ENCODE assay signal across 2 cellular contexts in the genomic region with DNA sequence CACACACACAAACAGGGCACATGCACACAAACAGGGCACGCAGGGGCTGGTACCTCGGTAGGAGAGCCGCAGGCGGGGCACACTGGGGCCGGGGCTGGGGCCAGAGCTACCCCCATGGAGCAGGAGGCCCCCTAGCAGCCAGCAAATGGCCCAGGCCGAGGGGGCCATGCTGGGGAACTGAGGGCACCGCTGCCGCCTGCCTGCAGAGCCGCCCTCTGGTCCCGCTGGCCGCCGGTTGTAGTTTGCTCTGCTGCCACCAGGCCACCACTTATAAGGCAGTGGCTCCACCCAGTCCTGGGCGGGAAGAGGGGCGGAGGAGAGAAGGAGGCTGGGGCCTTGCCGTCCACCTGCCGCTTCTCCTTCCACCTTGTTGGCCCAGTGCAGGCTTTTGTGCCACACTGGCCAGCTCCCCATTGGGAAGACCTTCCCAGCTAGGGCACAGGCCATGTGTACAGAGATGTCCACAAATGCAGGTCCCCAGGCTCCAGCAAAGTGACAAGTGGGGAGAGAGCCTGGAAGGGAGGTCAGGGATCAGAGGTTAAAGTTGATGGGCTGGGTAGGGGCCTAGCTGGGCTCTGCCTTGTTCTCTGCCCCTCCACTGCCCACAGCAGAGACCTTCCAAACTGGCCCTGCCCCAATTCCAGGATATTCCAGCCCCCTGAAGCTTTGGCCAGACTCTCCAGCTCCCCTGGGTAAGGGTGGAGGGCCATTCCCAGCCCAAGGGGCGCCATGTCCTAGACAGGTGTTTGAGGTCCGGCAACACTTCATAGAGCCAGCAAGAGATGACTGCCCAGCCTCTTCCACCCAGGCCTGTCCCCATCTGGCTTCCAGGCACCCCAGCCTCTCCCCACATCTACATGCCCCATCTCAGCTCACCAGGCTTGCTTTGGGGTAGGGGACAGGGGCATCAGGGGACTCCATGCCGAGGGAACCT.
TF ChIP-seq lines count a peak whose summit lies in the region.

Gene SEMA3G (minus strand): TSS at position 244 of the 934 bp plus-strand sequence. CDS start 76 bp downstream, at position 168.

TF ChIP-seq in HEK293, 187 proteins besides CTCF, POLR2A, EP300 and RAD21 (continues in another document):
- TF ChIP-seq ZNF513 (tag by site-specific recombination; IDR thresholded peaks at IDR 0.05): no peak
- no peak for TF ChIP-seq REST (tag by site-specific recombination; IDR thresholded peaks at IDR 0.05)
- TF ChIP-seq ZNF654 (tag by site-specific recombination; IDR thresholded peaks at IDR 0.05; ENCODE audit: low read depth): no peak
- TF ChIP-seq HOXC10 (CRISPR knock-in tag; IDR thresholded peaks at IDR 0.05): no peak
- TF ChIP-seq ZNF19 (tag by site-specific recombination; IDR thresholded peaks at IDR 0.05; ENCODE audit: low read depth): no peak
- TF ChIP-seq ZNF366 (tag by site-specific recombination; conservative IDR thresholded peaks at IDR 0.05): peak; percentile 55
- peak; percentile 45; the same call in 1 of the 2 replicates for TF ChIP-seq SCRT1 (tag by site-specific recombination; IDR thresholded peaks at IDR 0.05; ENCODE audit: borderline replicate concordance)
- TF ChIP-seq ZNF223 (tag by site-specific recombination; IDR thresholded peaks at IDR 0.05): no peak
- TF ChIP-seq PRDM10 (tag by site-specific recombination; IDR thresholded peaks at IDR 0.05): peak; percentile 50
- TF ChIP-seq ZNF626 (tag by site-specific recombination; IDR thresholded peaks at IDR 0.05): no peak
- TF ChIP-seq ZIC2 (tag by site-specific recombination; IDR thresholded peaks at IDR 0.05): peak; percentile 88
- no peak for TF ChIP-seq ZBTB1 (tag by site-specific recombination; IDR thresholded peaks at IDR 0.05)
- TF ChIP-seq SCRT2 (tag by site-specific recombination; IDR thresholded peaks at IDR 0.05): peak; percentile 54
- TF ChIP-seq ZNF133 (tag by site-specific recombination; IDR thresholded peaks at IDR 0.05): peak; percentile 47; the same call in 1 of the 2 replicates
- peak; percentile 50 for TF ChIP-seq SP2 (tag by site-specific recombination; IDR thresholded peaks at IDR 0.05)
- TF ChIP-seq ZBTB8A (tag by site-specific recombination; IDR thresholded peaks at IDR 0.05): peak; percentile 62
- TF ChIP-seq GLIS2 (tag by site-specific recombination; IDR thresholded peaks at IDR 0.05): peak; percentile 35; the same call in 1 of the 2 replicates
- peak; percentile 63 for TF ChIP-seq GLIS1 (tag by site-specific recombination; IDR thresholded peaks at IDR 0.05)
- TF ChIP-seq ZNF791 (tag by site-specific recombination; IDR thresholded peaks at IDR 0.05): no peak
- TF ChIP-seq ZNF302 (tag by site-specific recombination; IDR thresholded peaks at IDR 0.05; ENCODE audit: low read depth): no peak
- TF ChIP-seq MEIS1 (CRISPR knock-in tag; IDR thresholded peaks at IDR 0.05; ENCODE audit: borderline replicate concordance): no peak

TF ChIP-seq in HepG2, 621 proteins besides CTCF, POLR2A, EP300 and RAD21 (continued from another document and continues in another):
- TF ChIP-seq, protein P1, sequence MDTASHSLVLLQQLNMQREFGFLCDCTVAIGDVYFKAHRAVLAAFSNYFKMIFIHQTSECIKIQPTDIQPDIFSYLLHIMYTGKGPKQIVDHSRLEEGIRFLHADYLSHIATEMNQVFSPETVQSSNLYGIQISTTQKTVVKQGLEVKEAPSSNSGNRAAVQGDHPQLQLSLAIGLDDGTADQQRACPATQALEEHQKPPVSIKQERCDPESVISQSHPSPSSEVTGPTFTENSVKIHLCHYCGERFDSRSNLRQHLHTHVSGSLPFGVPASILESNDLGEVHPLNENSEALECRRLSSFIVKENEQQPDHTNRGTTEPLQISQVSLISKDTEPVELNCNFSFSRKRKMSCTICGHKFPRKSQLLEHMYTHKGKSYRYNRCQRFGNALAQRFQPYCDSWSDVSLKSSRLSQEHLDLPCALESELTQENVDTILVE (CRISPR knock-in tag; IDR thresholded peaks at IDR 0.05): peak; percentile 48; the same call in 1 of the 2 replicates
- TF ChIP-seq ZNF292 (CRISPR knock-in tag; IDR thresholded peaks at IDR 0.05; ENCODE audit: borderline replicate concordance, low read depth) (peak; percentile 32; the same call in 1 of the 2 replicates), ZFY (CRISPR knock-in tag; IDR thresholded peaks at IDR 0.05) (peak; percentile 66), ZNF260 (CRISPR knock-in tag; IDR thresholded peaks at IDR 0.05; ENCODE audit: borderline replicate concordance, low read depth) (no peak), SOX13 (IDR thresholded peaks at IDR 0.05) (no peak), SOX13 (CRISPR knock-in tag; conservative IDR thresholded peaks at IDR 0.05 in 1 of 2, IDR thresholded peaks at IDR 0.05 in 1 of 2) (peak in 1 of 2 experiments; percentile 61; a peak in 2 of 4 replicates), ZNF331 (CRISPR knock-in tag; IDR thresholded peaks at IDR 0.05) (peak; percentile 70; the same call in 1 of the 2 replicates), ELF1 (CRISPR knock-in tag; IDR thresholded peaks at IDR 0.05) (no peak), ZNF432 (CRISPR knock-in tag; IDR thresholded peaks at IDR 0.05; ENCODE audit: borderline replicate concordance) (no peak), PBX2 (CRISPR knock-in tag; IDR thresholded peaks at IDR 0.05) (no peak), HNF4A (CRISPR knock-in tag; IDR thresholded peaks at IDR 0.05) (0 out of 2 replicates have a peak, but pooled peaks have one; percentile 9), BCL6 (CRISPR knock-in tag; IDR thresholded peaks at IDR 0.05) (peak; percentile 36; the same call in 1 of the 2 replicates), REST (IDR thresholded peaks at IDR 0.05; ENCODE audit: borderline replicate concordance in 1 of 2, low read depth in 1 of 2, low read length in 2 of 2) (peak in 1 of 2 experiments; percentile 48; a peak in 1 of 4 replicates), ZNF746 (CRISPR knock-in tag; IDR thresholded peaks at IDR 0.05) (peak; percentile 69; the same call in 1 of the 2 replicates), SOX5 (CRISPR knock-in tag; IDR thresholded peaks at IDR 0.05; ENCODE audit: borderline replicate concordance) (peak; percentile 58; the same call in 1 of the 2 replicates), CCAR2 (optimal IDR thresholded peaks at IDR 0.05; ENCODE audit: low read depth, low read length) (no peak), ZNF687 (CRISPR knock-in tag; IDR thresholded peaks at IDR 0.05) (peak; percentile 93), ZMYM3 (CRISPR knock-in tag; IDR thresholded peaks at IDR 0.05) (peak; percentile 56), ZNF501 (CRISPR knock-in tag; IDR thresholded peaks at IDR 0.05) (peak; percentile 45; the same call in 1 of the 2 replicates), SMC3 (IDR thresholded peaks at IDR 0.05; ENCODE audit: low read length) (no peak), ZNF619 (CRISPR knock-in tag; IDR thresholded peaks at IDR 0.05) (0 out of 2 replicates have a peak, but pooled peaks have one; percentile 17), HES4 (CRISPR knock-in tag; IDR thresholded peaks at IDR 0.05; ENCODE audit: borderline replicate concordance) (0 out of 2 replicates have a peak, but pooled peaks have one; percentile 23), PAXIP1 (CRISPR knock-in tag; conservative IDR thresholded peaks at IDR 0.05) (peak; percentile 61), XBP1 (CRISPR knock-in tag; IDR thresholded peaks at IDR 0.05) (no peak), MED13 (CRISPR knock-in tag; IDR thresholded peaks at IDR 0.05) (no peak), ZNF564 (CRISPR knock-in tag; IDR thresholded peaks at IDR 0.05) (no peak), ETV5 (CRISPR knock-in tag; IDR thresholded peaks at IDR 0.05; ENCODE audit: borderline replicate concordance) (peak; percentile 58; the same call in 1 of the 2 replicates)
- TF ChIP-seq, protein P2, sequence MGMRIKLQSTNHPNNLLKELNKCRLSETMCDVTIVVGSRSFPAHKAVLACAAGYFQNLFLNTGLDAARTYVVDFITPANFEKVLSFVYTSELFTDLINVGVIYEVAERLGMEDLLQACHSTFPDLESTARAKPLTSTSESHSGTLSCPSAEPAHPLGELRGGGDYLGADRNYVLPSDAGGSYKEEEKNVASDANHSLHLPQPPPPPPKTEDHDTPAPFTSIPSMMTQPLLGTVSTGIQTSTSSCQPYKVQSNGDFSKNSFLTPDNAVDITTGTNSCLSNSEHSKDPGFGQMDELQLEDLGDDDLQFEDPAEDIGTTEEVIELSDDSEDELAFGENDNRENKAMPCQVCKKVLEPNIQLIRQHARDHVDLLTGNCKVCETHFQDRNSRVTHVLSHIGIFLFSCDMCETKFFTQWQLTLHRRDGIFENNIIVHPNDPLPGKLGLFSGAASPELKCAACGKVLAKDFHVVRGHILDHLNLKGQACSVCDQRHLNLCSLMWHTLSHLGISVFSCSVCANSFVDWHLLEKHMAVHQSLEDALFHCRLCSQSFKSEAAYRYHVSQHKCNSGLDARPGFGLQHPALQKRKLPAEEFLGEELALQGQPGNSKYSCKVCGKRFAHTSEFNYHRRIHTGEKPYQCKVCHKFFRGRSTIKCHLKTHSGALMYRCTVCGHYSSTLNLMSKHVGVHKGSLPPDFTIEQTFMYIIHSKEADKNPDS (CRISPR knock-in tag; IDR thresholded peaks at IDR 0.05): no peak
